Comparison of ENCODE assay signal across 20 cellular contexts in genomic region chr1:29811727-29812396, GRCh38.
"Had no signal": no experiment of that assay in that cellular context is flagged by ENCODE, and none has a peak within 500 bp of the region (broad histone marks: within the 10 kb centered on the region; RNA-seq: fewer than 3 reads in every experiment).

No MANE protein-coding gene starts in this region.

- H3K9me3 Mint-ChIP-seq: activated T-cell treated with anti-CD3 and anti-CD28 coated beads, Interleukin-2, amount 50 U/mL, for 72 hours; brain; effector memory CD8-positive, alpha-beta T cell; natural killer cell treated with Interleukin-12 subunit alpha and Interleukin-12 subunit beta and Interleukin-15 and Interleukin-18, amount 100 ng/mL, for 72 hours; T-helper 2 cell treated with Interferon-gamma antibody and Interleukin-4, amounts not matched to agents 5 μg/mL and 100 μg/mL, for 36 hours had no signal

- H3K36me3 ChIP-seq: esophagus squamous epithelium, gastrocnemius medialis, thoracic aorta, upper lobe of right lung, WERI-Rb-1 had no signal

- H3K4me1 Mint-ChIP-seq: stimulated activated naive B cell treated with anti-CD40 and anti-IgM and Interleukin-4, amounts not matched to agents 10 μg/mL and 1 μg/mL and 100 μg/mL, for 72 hours had no signal

- H3K36me3 Mint-ChIP-seq: brain; natural killer cell treated with Interleukin-12 subunit alpha and Interleukin-12 subunit beta and Interleukin-15 and Interleukin-18, amount 100 ng/mL, for 72 hours; stimulated activated naive B cell treated with anti-CD40 and anti-IgM and Interleukin-4, amounts not matched to agents 10 μg/mL and 1 μg/mL and 100 μg/mL, for 72 hours had no signal

- H3K4me3 Mint-ChIP-seq: activated T-cell treated with anti-CD3 and anti-CD28 coated beads, Interleukin-2, amount 50 U/mL, for 72 hours; brain; effector memory CD8-positive, alpha-beta T cell; natural killer cell treated with Interleukin-12 subunit alpha and Interleukin-12 subunit beta and Interleukin-15 and Interleukin-18, amount 100 ng/mL, for 72 hours; stimulated activated naive B cell treated with anti-CD40 and anti-IgM and Interleukin-4, amounts not matched to agents 10 μg/mL and 1 μg/mL and 100 μg/mL, for 72 hours; T-helper 2 cell treated with Interferon-gamma antibody and Interleukin-4, amounts not matched to agents 5 μg/mL and 100 μg/mL, for 36 hours had no signal

- ATAC-seq: activated T-cell treated with anti-CD3 and anti-CD28 coated beads, Interleukin-2, amount 50 U/mL, for 72 hours; effector memory CD8-positive, alpha-beta T cell; sciatic nerve; SK-N-SH treated with all-trans-retinoic acid at 6 μM for 48 hours; stimulated activated naive B cell treated with anti-CD40 and anti-IgM and Interleukin-4, amounts not matched to agents 10 μg/mL and 1 μg/mL and 100 μg/mL, for 72 hours had no signal

- H3K4me3 ChIP-seq: esophagus squamous epithelium, gastrocnemius medialis, thoracic aorta, upper lobe of right lung had no signal

- H3K4me1 ChIP-seq: esophagus squamous epithelium, gastrocnemius medialis, upper lobe of right lung had no signal

- H3K27ac Mint-ChIP-seq: activated T-cell treated with anti-CD3 and anti-CD28 coated beads, Interleukin-2, amount 50 U/mL, for 72 hours; brain; effector memory CD8-positive, alpha-beta T cell; natural killer cell treated with Interleukin-12 subunit alpha and Interleukin-12 subunit beta and Interleukin-15 and Interleukin-18, amount 100 ng/mL, for 72 hours; stimulated activated naive B cell treated with anti-CD40 and anti-IgM and Interleukin-4, amounts not matched to agents 10 μg/mL and 1 μg/mL and 100 μg/mL, for 72 hours; T-helper 2 cell treated with Interferon-gamma antibody and Interleukin-4, amounts not matched to agents 5 μg/mL and 100 μg/mL, for 36 hours had no signal

- H3K27me3 ChIP-seq: gastrocnemius medialis had no signal

- DNase-seq: activated CD4-positive, CD25-positive, alpha-beta regulatory T cell treated with anti-CD3 and anti-CD28 coated beads, Interleukin-2, amount 50 U/mL, for 72 hours; activated gamma-delta T cell; activated naive CD4-positive, alpha-beta T cell treated with anti-CD3 and anti-CD28 coated beads, Interleukin-2, amount 50 U/mL, for 16 hours; activated T-cell treated with anti-CD3 and anti-CD28 coated beads, Interleukin-2, amount 50 U/mL, for 72 hours; caudate nucleus; effector memory CD8-positive, alpha-beta T cell; esophagus squamous epithelium; hypothalamus; small intestine; stimulated activated CD4-positive, alpha-beta T cell treated with anti-CD3 and anti-CD28 coated beads, Interleukin-15, amount 100 ng/mL, for 24 hours; stimulated activated naive B cell treated with anti-CD40 and anti-IgM and Interleukin-4, amounts not matched to agents 10 μg/mL and 1 μg/mL and 100 μg/mL, for 72 hours; upper lobe of right lung; WERI-Rb-1 had no signal

- H3K9me3 ChIP-seq: esophagus squamous epithelium, gastrocnemius medialis, thoracic aorta, upper lobe of right lung had no signal

- H3K27ac ChIP-seq: esophagus squamous epithelium, gastrocnemius medialis, thoracic aorta, upper lobe of right lung, WERI-Rb-1 had no signal
